17 cellular contexts compared by ENCODE assay signal in the genomic region with DNA sequence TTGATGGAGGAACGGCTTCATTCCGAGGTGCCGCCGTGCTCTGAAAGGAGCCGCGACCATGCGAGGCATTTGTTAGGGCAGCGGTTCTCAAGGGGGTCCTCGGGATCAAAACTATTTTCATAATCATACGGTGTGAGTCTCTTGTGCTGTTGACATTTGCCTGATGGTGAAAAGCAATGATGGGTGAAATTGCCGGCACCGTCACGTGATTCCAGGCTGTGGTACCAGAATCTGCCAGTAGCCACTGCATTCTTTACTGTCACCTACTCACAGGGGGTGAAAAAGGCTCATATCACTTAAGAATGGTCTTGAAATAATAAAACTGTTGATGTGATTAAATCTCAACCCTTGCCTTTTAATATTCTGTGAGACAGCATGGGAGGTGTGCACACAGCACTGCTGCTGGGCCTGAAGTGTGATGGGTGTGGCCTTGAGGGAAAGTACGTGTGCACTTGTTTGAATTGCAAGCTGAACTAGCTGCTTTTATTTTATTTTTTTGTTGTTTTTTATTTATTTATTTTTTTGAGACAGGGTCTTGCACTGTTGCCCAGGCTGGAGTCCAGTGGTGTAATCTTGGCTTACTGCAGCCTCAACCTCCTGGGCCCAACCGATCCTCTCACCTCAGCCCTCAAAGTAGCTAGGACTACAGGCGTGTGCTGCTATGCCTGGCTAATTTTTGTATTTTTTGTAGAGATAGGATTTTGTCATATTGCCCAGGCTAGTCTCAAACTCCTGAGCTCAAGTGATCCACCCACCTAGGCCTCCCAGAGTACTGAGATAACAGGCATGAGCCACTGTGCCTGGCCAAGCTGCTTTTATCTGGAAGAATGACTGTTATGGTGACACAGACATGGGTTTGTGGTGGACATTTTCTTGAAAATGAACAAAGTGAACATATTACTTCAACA. TPM values are rescaled to one million over a fixed set of nuclear protein-coding genes. Genes with fewer than 3 reads are reported as not detected.
A peak's percentile ranks its signal among the peaks of the same experiment; 100 is the strongest.
DNase-seq lines count a peak whose midpoint lies in the region; ATAC-seq and TF ChIP-seq lines count a peak whose summit lies in the region.
"Had no signal": no experiment of that assay in that cellular context is flagged by ENCODE, and none has a peak within 500 bp of the region (broad histone marks: within the 10 kb centered on the region; RNA-seq: fewer than 3 reads in every experiment).

No MANE protein-coding gene starts in this region.

- H3K4me1 ChIP-seq in cardiac muscle cell (ENCODE audit: low read depth): peaks cover 6% of the 10 kb centered on the region
- peaks cover 28 to 42% of the 10 kb centered on the region in 2 donors for H3K4me1 ChIP-seq in thyroid gland
- H3K4me1 ChIP-seq: psoas muscle had no signal

- H3K36me3 ChIP-seq in cardiac muscle cell (peaks cover 5% of the 10 kb centered on the region), thyroid gland (peaks cover 0 to 5% of the 10 kb centered on the region in 2 donors)

- no peaks in the 10 kb centered on the region for H3K9me3 Mint-ChIP-seq in immature natural killer cell
- H3K9me3 Mint-ChIP-seq: T-helper 1 cell treated with Interleukin-12 subunit alpha and Interleukin-12 subunit beta and Interleukin-4 antibody, amounts not matched to agents 30 μg/mL and 1 μg/mL, for 36 hours had no signal

- intact Hi-C loops in cardiac septum (cut with DNase I) (no loop called here), thyroid gland (cut with DNase I) (no loop called here)

- no peak for ATAC-seq in HG02885 (IDR thresholded peaks at IDR 0.05; ENCODE audit: poor library complexity, unreplicated experiment)
- ATAC-seq: activated CD8-positive, alpha-beta T cell treated with anti-CD3 and anti-CD28 coated beads, Interleukin-2, amount 10 ng/mL, durations not matched to agents 7 days and 5 days; psoas muscle had no signal

- peaks cover 14 to 26% (median 18%) of the 10 kb centered on the region in 3 donors for H3K36me3 Mint-ChIP-seq in immature natural killer cell

- peaks cover 47 to 50% of the 10 kb centered on the region in 2 donors for H3K4me1 Mint-ChIP-seq in immature natural killer cell

- H3K9me3 ChIP-seq in cardiac muscle cell (ENCODE audit: low read depth) (no peaks in the 10 kb centered on the region), thyroid gland (no peaks in the 10 kb centered on the region)
- H3K9me3 ChIP-seq: psoas muscle had no signal

- TF ChIP-seq CTCF in cardiac muscle cell (IDR thresholded peaks at IDR 0.05; ENCODE audit: low read depth, low read length): no peak
- TF ChIP-seq CTCF in thyroid gland (IDR thresholded peaks at IDR 0.05): peak in 2 of 6 experiments; percentile 42 to 59

- 27 to 44% methylated on average over 16 of the region's 16 CpGs for WGBS in thyroid gland, 2 donors

- H3K27me3 Mint-ChIP-seq in immature natural killer cell (ENCODE audit: low read depth in 3 of 3): peaks cover 0 to 4% (median 0%) of the 10 kb centered on the region in 3 donors

- H3K4me3 ChIP-seq in cardiac muscle cell (no peak overlapping the region), thyroid gland (replicated peaks in 1 of 3) (no peak overlapping the region)
- H3K4me3 ChIP-seq: psoas muscle had no signal

- H3K4me3 Mint-ChIP-seq in immature natural killer cell: peak overlapping the region; percentile 38 to 60 (median 46)
- H3K4me3 Mint-ChIP-seq: activated CD8-positive, alpha-beta T cell treated with anti-CD3 and anti-CD28 coated beads, Interleukin-2, amount 10 ng/mL, durations not matched to agents 7 days and 5 days; T-helper 1 cell treated with Interleukin-12 subunit alpha and Interleukin-12 subunit beta and Interleukin-4 antibody, amounts not matched to agents 30 μg/mL and 1 μg/mL, for 36 hours had no signal

- H3K27ac Mint-ChIP-seq in immature natural killer cell: peak overlapping the region; percentile 77 to 92 (median 82)
- H3K27ac Mint-ChIP-seq: activated CD8-positive, alpha-beta T cell treated with anti-CD3 and anti-CD28 coated beads, Interleukin-2, amount 10 ng/mL, durations not matched to agents 7 days and 5 days; T-helper 1 cell treated with Interleukin-12 subunit alpha and Interleukin-12 subunit beta and Interleukin-4 antibody, amounts not matched to agents 30 μg/mL and 1 μg/mL, for 36 hours had no signal

- no peaks in the 10 kb centered on the region for H3K27me3 ChIP-seq in cardiac muscle cell
- H3K27me3 ChIP-seq in thyroid gland: no peaks in the 10 kb centered on the region

- TF ChIP-seq POLR2A in thyroid gland (IDR thresholded peaks at IDR 0.05): no peak

- H3K27ac ChIP-seq in cardiac muscle cell (peak overlapping the region; percentile 66), thyroid gland (peak overlapping the region; percentile 85 to 89 (median 86))
- H3K27ac ChIP-seq: psoas muscle had no signal

- no peak for DNase-seq in cardiac muscle cell (ENCODE audit: low read depth in 1 of 2, low spot score in 1 of 2)
- DNase-seq in cardiac septum (ENCODE audit: low spot score): no peak
- peak; percentile 31 for DNase-seq in NCI-H69 (lab: John Stamatoyannopoulos, UW)
- peak in 2 of 3 donors; percentile 25 to 40 for DNase-seq in immature natural killer cell
- DNase-seq in thyroid gland: peak; percentile 87
- no peak for DNase-seq in cerebellar nuclear complex (lab: John Stamatoyannopoulos, UW)
- no peak for DNase-seq in NCI-H345 (lab: John Stamatoyannopoulos, UW)
- DNase-seq: activated CD8-positive, alpha-beta T cell treated with anti-CD3 and anti-CD28 coated beads, Interleukin-2, amount 10 ng/mL, durations not matched to agents 7 days and 5 days; activated naive CD4-positive, alpha-beta T cell treated with anti-CD3 and anti-CD28 coated beads, Interleukin-2, amount 50 U/mL, for 16 hours; central memory CD4-positive, alpha-beta T cell; DMS 273 treated with DMSO at 0.1 percent for 48 hours; islet precursor cell; NCI-H774; psoas muscle; stimulated activated CD4-positive, alpha-beta T cell treated with anti-CD3 and anti-CD28 coated beads, Interleukin-2, amount 100 ng/mL, for 24 hours had no signal

RNA-seq across cellular contexts. Expression of gene GPR107, which starts 58.8 kb away (rescaled TPM):
- total RNA-seq in cardiac muscle cell (19.7 and 23.9 TPM in 2 replicates), cardiac septum (23.7 TPM), thyroid gland (10 to 100 TPM; 43.5 to 65.6 (median 58.7) TPM)
- polyA plus RNA-seq in cardiac muscle cell (12.3 and 15.0 TPM in 2 replicates), immature natural killer cell (1 to 10 TPM; 3.4 to 9.5 (median 5.9) TPM)

RNA-seq across cellular contexts. Expression of gene NCS1, which starts 59.7 kb away (rescaled TPM):
- total RNA-seq in cardiac muscle cell (55.6 and 55.7 TPM in 2 replicates), cardiac septum (14.3 TPM), thyroid gland (10 to 100 TPM; 31.0 to 85.4 (median 61.2) TPM)
- polyA plus RNA-seq in cardiac muscle cell (48.3 and 55.4 TPM in 2 replicates), immature natural killer cell (under 1 TPM in 2 of 3 donors, not detected in 1; 0.26 to 0.30 TPM)

Comparison
In these comparisons a context has a peak if more than half of its experiments do, and no peak if none do; other contexts are left out.
1. DNase-seq: peak in NCI-H69 (single experiment), immature natural killer cell (2 of 3) and thyroid gland (2 of 2); none in cardiac muscle cell (0 of 2), cardiac septum (single experiment), cerebellar nuclear complex (0 of 2) and NCI-H345 (single experiment).